Comparison of ENCODE assay signal across 8 cellular contexts in the genomic region with DNA sequence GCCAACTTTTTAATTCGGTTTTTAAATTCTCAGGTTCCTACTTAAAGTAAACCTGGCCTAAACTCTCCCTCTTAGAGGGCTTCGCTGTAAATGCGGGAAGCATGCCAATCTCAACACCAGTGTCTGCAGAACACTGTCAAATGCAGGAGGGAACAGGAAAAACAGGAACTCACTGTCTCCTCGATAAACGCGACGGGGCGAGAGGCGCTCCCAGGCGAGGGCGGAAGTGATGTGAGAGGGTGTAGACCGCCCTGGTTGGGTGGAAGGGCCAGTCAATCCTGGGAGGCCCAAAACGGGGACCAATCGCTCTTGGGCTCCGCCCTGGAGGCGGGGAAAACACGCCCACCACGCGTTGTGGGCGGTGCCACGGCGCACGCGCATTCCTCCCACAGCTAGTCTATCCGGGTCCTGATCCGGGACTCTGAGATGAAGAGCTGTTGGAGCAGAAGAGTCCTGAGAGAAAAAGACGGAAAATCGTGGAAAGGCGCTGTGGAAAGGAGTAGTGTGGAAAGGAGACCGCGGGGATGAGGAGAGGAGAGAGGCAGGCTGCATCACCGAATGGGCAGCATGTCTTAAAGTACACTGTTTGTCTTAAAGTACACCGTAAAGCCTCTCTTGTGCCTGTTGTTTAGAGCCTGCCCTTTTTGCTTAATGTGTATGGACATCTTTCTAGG. TPM values are rescaled to one million over a fixed set of nuclear protein-coding genes. Genes with fewer than 3 reads are reported as not detected.
A peak's percentile ranks its signal among the peaks of the same experiment; 100 is the strongest.
DNase-seq lines count a peak whose midpoint lies in the region; ATAC-seq, FAIRE-seq and TF ChIP-seq lines count a peak whose summit lies in the region.

No MANE protein-coding gene starts in this region.

- TF ChIP-seq EP300 in tibial nerve (IDR thresholded peaks at IDR 0.05) = peak; percentile 78 to 99

- H3K4me3 ChIP-seq in adrenal gland (peak overlapping the region in 3 of 4 donors; percentile 61 to 97 (median 83)), parathyroid adenoma (ENCODE audit: low read depth, low read length) (peak overlapping the region; percentile 73), tibial nerve (peak overlapping the region; percentile 50 to 73 (median 64))

- H3K4me1 ChIP-seq in adrenal gland (replicated peaks in 1 of 2) (peaks cover 13 to 20% of the 10 kb centered on the region in 2 donors), parathyroid adenoma (peaks cover 3% of the 10 kb centered on the region), tibial nerve (peaks cover 0 to 24% (median 14%) of the 10 kb centered on the region in 4 donors)

- no peaks in the 10 kb centered on the region for H3K27me3 ChIP-seq in adrenal gland
- H3K27me3 ChIP-seq in parathyroid adenoma (ENCODE audit: control insufficient read depth, insufficient read depth, low read length) = no peaks in the 10 kb centered on the region
- H3K27me3 ChIP-seq in tibial nerve = no peaks in the 10 kb centered on the region

- ATAC-seq in HG02840 (IDR thresholded peaks at IDR 0.05; ENCODE audit: low FRiP score, unreplicated experiment) = peak; percentile 100

- peak overlapping the region; percentile 68 for H2AFZ ChIP-seq in parathyroid adenoma

- TF ChIP-seq POLR2A in GM12892 (IDR thresholded peaks at IDR 0.05; ENCODE audit: low read depth, low read length) = peak; percentile 90
- peak; percentile 43 to 84 for TF ChIP-seq POLR2A in adrenal gland (IDR thresholded peaks at IDR 0.05)
- peak; percentile 76 to 89 for TF ChIP-seq POLR2A in tibial nerve (IDR thresholded peaks at IDR 0.05)

- intact Hi-C loops in adrenal gland (cut with DNase I) = no loop called here
- intact Hi-C loops in cardiac septum (cut with DNase I) = loop anchor here (2.0 kb wide), 1 partner anchor 78 kb away; no protein-coding TSS in a partner anchor

- no peaks in the 10 kb centered on the region for H3K9me3 ChIP-seq in adrenal gland (replicated peaks in 1 of 3)
- no peaks in the 10 kb centered on the region for H3K9me3 ChIP-seq in parathyroid adenoma (ENCODE audit: control insufficient read depth, low read length)
- no peaks in the 10 kb centered on the region for H3K9me3 ChIP-seq in tibial nerve

- FAIRE-seq in GM12892 (lab: Jason Lieb, UNC) = peak; percentile 100

- no peak overlapping the region for H3K9ac ChIP-seq in parathyroid adenoma

- DNase-seq in GM12892 (ENCODE audit: insufficient read length) = peak; percentile 91
- DNase-seq in NCI-H1436 (lab: John Stamatoyannopoulos, UW) = peak; percentile 95
- DNase-seq in SW480 (ENCODE audit: low spot score) = peak; percentile 94
- DNase-seq in adrenal gland = peak; percentile 98 to 99 (median 98)
- DNase-seq in cardiac septum (ENCODE audit: low spot score) = peak; percentile 98
- DNase-seq in tibial nerve (ENCODE audit: low spot score in 2 of 2) = peak; percentile 93 to 98

- TF ChIP-seq CTCF in adrenal gland (IDR thresholded peaks at IDR 0.05) = no peak
- no peak for TF ChIP-seq CTCF in parathyroid adenoma (IDR thresholded peaks at IDR 0.05)
- peak in 2 of 5 experiments; percentile 29 to 33 for TF ChIP-seq CTCF in tibial nerve (IDR thresholded peaks at IDR 0.05)

- H3K4me2 ChIP-seq in parathyroid adenoma (ENCODE audit: low read length) = peak overlapping the region; percentile 79

- H3K27ac ChIP-seq in adrenal gland = peak overlapping the region in 4 of 5 donors; percentile 62 to 81 (median 70)
- H3K27ac ChIP-seq in parathyroid adenoma = peak overlapping the region; percentile 60
- H3K27ac ChIP-seq in tibial nerve = peak overlapping the region; percentile 65 to 92 (median 86)

- no peaks in the 10 kb centered on the region for H3K79me2 ChIP-seq in parathyroid adenoma

- 1 to 7% (median 1%) methylated on average over 33 of the region's 33 CpGs for WGBS in adrenal gland, 4 donors
- 2 to 3% methylated on average over 28 to 33 of the region's 33 CpGs for WGBS in tibial nerve, 2 donors

- H3K36me3 ChIP-seq in adrenal gland (replicated peaks in 1 of 2) = no peaks in the 10 kb centered on the region
- no peaks in the 10 kb centered on the region for H3K36me3 ChIP-seq in parathyroid adenoma (ENCODE audit: control insufficient read depth, insufficient read depth, low read length)
- peaks cover 0 to 6% (median 0%) of the 10 kb centered on the region in 3 donors for H3K36me3 ChIP-seq in tibial nerve

RNA-seq across cellular contexts. Expression of gene SLC28A2, which starts 27.1 kb away (rescaled TPM):
- 0.30 TPM for polyA plus RNA-seq in GM12892 (2012; ENCODE audit: missing spikeins)
- total RNA-seq in adrenal gland (under 1 TPM in 4 of 8 donors, not detected in 4; 0.04 to 0.37 (median 0.17) TPM), cardiac septum (not detected), tibial nerve (not detected)
- polyA plus RNA-seq in adrenal gland = under 1 TPM in 1 of 3 donors, not detected in 2; 0.03 TPM

Comparison
In these comparisons a context has a peak if more than half of its experiments do, and no peak if none do; other contexts are left out.
1. Peak in every context shown above with its lines: DNase-seq, ATAC-seq, H3K4me3 ChIP-seq and H3K27ac ChIP-seq.